15 cellular contexts compared by ENCODE assay signal in the genomic region with DNA sequence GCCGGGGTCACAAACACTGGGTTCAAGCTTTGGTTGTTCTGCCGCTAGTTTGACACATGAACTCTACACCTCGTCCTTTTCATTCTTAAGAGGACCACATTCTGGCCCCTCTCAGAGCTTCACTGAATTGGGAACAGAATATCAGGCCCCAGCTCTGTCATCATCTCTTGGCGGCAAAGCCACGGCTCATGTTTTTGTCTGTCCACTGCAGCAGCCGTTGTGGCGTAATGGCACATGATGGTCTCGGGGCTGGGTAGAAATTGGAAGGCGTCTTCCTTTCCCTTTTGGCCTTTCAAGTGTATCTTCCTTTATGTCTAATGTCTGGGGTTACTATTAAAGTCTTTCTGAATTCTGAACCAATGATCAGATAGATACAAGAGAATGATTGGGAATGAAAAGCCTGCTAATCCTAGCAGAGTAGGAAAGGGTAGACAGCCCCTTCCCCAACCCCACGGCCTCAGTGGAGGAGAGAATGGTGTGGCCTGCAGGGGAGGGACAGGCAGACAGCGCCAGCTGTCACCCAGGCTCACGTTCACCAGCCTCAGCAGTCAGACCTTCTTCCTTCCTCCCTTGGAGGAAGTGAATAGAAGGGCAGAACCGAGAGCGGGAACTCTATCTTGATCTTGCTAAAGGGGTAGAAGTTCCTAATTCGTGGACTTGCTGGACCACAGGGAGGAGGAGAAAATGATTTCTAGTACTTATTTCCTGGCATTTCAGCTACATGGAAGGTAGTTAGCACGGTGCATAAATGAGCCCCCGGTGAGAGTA.
"Had no signal": no experiment of that assay in that cellular context is flagged by ENCODE, and none has a peak within 500 bp of the region (broad histone marks: within the 10 kb centered on the region; RNA-seq: fewer than 3 reads in every experiment).

No MANE protein-coding gene starts in this region.

- H3K9me3 ChIP-seq: gastrocnemius medialis, pancreas, stomach, thoracic aorta had no signal

- H3K27me3 ChIP-seq: gastrocnemius medialis, hepatocyte, neural progenitor cell, pancreas, stomach had no signal

- H3K9ac ChIP-seq: neural progenitor cell had no signal

- H3K4me2 ChIP-seq: hepatocyte, neural progenitor cell had no signal

- H3K79me2 ChIP-seq: hepatocyte had no signal

- H3K36me3 ChIP-seq: gastrocnemius medialis, neural progenitor cell, pancreas, stomach, thoracic aorta had no signal

- H3K4me3 Mint-ChIP-seq: activated CD4-positive, alpha-beta memory T cell treated with anti-CD3 and anti-CD28 coated beads, Interleukin-2, amount 10 ng/mL, durations not matched to agents 7 days and 5 days; activated CD4-positive, alpha-beta T cell treated with anti-CD3 and anti-CD28 coated beads for 36 hours; activated T-helper 1 cell treated with anti-CD3 and anti-CD28 coated beads, Interleukin-12 subunit alpha, Interleukin-12 subunit beta, Interleukin-2, Interleukin-4 antibody, amounts not matched to agents 30 ng/mL and 10 ng/mL and 1 ng/mL, durations not matched to agents 14 hours and 24 hours and 36 hours; neural progenitor cell had no signal

- H3K27ac ChIP-seq: hepatocyte, neural progenitor cell, pancreas, skin epidermis, stomach, thoracic aorta, VCaP had no signal

- ATAC-seq: activated CD4-positive, alpha-beta T cell treated with anti-CD3 and anti-CD28 coated beads for 36 hours; pancreas had no signal

- H2AFZ ChIP-seq: hepatocyte, neural progenitor cell had no signal

- H3K4me3 ChIP-seq: gastrocnemius medialis, hepatocyte, neural progenitor cell, pancreas, skin epidermis, stomach, thoracic aorta had no signal

- DNase-seq: activated CD4-positive, alpha-beta memory T cell treated with anti-CD3 and anti-CD28 coated beads, Interleukin-2, amount 10 ng/mL, durations not matched to agents 7 days and 5 days; activated CD4-positive, alpha-beta T cell treated with anti-CD3 and anti-CD28 coated beads for 36 hours; activated naive CD4-positive, alpha-beta T cell; aorta; kidney glomerular epithelial cell; pancreas; stomach; T-helper 2 cell had no signal

- H3K27ac Mint-ChIP-seq: activated CD4-positive, alpha-beta memory T cell treated with anti-CD3 and anti-CD28 coated beads, Interleukin-2, amount 10 ng/mL, durations not matched to agents 7 days and 5 days; activated CD4-positive, alpha-beta T cell treated with anti-CD3 and anti-CD28 coated beads for 36 hours; activated T-helper 1 cell treated with anti-CD3 and anti-CD28 coated beads, Interleukin-12 subunit alpha, Interleukin-12 subunit beta, Interleukin-2, Interleukin-4 antibody, amounts not matched to agents 30 ng/mL and 10 ng/mL and 1 ng/mL, durations not matched to agents 14 hours and 24 hours and 36 hours; neural progenitor cell had no signal

- H3K4me1 ChIP-seq: gastrocnemius medialis, pancreas, stomach had no signal

- H3K4me1 Mint-ChIP-seq: activated CD4-positive, alpha-beta memory T cell treated with anti-CD3 and anti-CD28 coated beads, Interleukin-2, amount 10 ng/mL, durations not matched to agents 7 days and 5 days had no signal
